ENCODE assay signal across 2 cellular contexts in the genomic region with DNA sequence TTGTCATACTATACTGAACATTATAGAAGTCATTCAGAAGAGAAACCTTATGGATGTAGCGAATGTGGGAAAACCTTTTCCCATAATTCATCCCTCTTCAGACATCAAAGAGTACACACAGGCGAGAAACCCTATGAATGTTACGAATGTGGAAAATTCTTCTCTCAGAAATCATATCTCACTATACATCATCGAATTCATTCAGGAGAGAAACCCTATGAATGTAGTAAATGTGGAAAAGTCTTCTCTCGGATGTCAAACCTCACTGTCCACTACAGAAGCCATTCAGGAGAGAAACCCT.
TF ChIP-seq lines count a peak whose summit lies in the region.

No MANE protein-coding gene starts in this region.

TF ChIP-seq in GM23338, 12 proteins besides CTCF, POLR2A, EP300 and RAD21:
- TF ChIP-seq ZNF331 (CRISPR knock-in tag; IDR thresholded peaks at IDR 0.05; ENCODE audit: low read depth) (no peak), STAT1 (IDR thresholded peaks at IDR 0.05; ENCODE audit: unreplicated experiment) (no peak), NANOG (IDR thresholded peaks at IDR 0.05; ENCODE audit: borderline replicate concordance) (no peak)

TF ChIP-seq in K562, 482 proteins besides CTCF, POLR2A, EP300 and RAD21:
- TF ChIP-seq ZNF445 (CRISPR knock-in tag; IDR thresholded peaks at IDR 0.05; ENCODE audit: low read depth), result peak; percentile 76
- TF ChIP-seq, protein P1, sequence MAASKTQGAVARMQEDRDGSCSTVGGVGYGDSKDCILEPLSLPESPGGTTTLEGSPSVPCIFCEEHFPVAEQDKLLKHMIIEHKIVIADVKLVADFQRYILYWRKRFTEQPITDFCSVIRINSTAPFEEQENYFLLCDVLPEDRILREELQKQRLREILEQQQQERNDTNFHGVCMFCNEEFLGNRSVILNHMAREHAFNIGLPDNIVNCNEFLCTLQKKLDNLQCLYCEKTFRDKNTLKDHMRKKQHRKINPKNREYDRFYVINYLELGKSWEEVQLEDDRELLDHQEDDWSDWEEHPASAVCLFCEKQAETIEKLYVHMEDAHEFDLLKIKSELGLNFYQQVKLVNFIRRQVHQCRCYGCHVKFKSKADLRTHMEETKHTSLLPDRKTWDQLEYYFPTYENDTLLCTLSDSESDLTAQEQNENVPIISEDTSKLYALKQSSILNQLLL (CRISPR knock-in tag; IDR thresholded peaks at IDR 0.05; ENCODE audit: borderline replicate concordance), result no peak
- TF ChIP-seq CBX3 (IDR thresholded peaks at IDR 0.05; ENCODE audit: borderline replicate concordance in 1 of 2, low read length in 2 of 2), result peak in 1 of 2 experiments; percentile 70; a peak in 1 of 3 replicates
- TF ChIP-seq LEF1 (IDR thresholded peaks at IDR 0.05), result 0 out of 2 replicates have a peak, but pooled peaks have one; percentile 14
- peak; percentile 94 for TF ChIP-seq XRCC3 (IDR thresholded peaks at IDR 0.05)
- 0 out of 4 replicates have a peak, but pooled peaks of 1 of the 2 experiments have one; percentile 22 for TF ChIP-seq ARNT (IDR thresholded peaks at IDR 0.05)
- no peak for TF ChIP-seq SETDB1 (IDR thresholded peaks at IDR 0.05; ENCODE audit: low read length)
- 0 out of 2 replicates have a peak, but pooled peaks have one; percentile 26 for TF ChIP-seq JUN (IDR thresholded peaks at IDR 0.05; ENCODE audit: borderline replicate concordance, low read depth, low read length)
- TF ChIP-seq JUN (CRISPR knock-in tag; IDR thresholded peaks at IDR 0.05; ENCODE audit: borderline replicate concordance), result no peak
- TF ChIP-seq, protein P2, sequence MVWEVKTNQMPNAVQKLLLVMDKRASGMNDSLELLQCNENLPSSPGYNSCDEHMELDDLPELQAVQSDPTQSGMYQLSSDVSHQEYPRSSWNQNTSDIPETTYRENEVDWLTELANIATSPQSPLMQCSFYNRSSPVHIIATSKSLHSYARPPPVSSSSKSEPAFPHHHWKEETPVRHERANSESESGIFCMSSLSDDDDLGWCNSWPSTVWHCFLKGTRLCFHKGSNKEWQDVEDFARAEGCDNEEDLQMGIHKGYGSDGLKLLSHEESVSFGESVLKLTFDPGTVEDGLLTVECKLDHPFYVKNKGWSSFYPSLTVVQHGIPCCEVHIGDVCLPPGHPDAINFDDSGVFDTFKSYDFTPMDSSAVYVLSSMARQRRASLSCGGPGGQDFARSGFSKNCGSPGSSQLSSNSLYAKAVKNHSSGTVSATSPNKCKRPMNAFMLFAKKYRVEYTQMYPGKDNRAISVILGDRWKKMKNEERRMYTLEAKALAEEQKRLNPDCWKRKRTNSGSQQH (CRISPR knock-in tag; IDR thresholded peaks at IDR 0.05), result no peak
- TF ChIP-seq EZH2 (IDR thresholded peaks at IDR 0.05; ENCODE audit: borderline replicate concordance, low read depth, low read length), result no peak
- TF ChIP-seq RFX1 (IDR thresholded peaks at IDR 0.05), result no peak
- TF ChIP-seq, protein P3, sequence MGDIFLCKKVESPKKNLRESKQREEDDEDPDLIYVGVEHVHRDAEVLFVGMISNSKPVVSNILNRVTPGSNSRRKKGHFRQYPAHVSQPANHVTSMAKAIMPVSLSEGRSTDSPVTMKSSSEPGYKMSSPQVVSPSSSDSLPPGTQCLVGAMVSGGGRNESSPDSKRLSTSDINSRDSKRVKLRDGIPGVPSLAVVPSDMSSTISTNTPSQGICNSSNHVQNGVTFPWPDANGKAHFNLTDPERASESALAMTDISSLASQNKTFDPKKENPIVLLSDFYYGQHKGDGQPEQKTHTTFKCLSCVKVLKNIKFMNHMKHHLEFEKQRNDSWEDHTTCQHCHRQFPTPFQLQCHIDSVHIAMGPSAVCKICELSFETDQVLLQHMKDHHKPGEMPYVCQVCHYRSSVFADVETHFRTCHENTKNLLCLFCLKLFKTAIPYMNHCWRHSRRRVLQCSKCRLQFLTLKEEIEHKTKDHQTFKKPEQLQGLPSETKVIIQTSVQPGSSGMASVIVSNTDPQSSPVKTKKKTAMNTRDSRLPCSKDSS (IDR thresholded peaks at IDR 0.05; ENCODE audit: low read depth, partially characterized antibody), result peak; percentile 96
- TF ChIP-seq NFRKB (IDR thresholded peaks at IDR 0.05; ENCODE audit: low read depth), result peak; percentile 16; the same call in 1 of the 2 replicates
- TF ChIP-seq, protein P4, sequence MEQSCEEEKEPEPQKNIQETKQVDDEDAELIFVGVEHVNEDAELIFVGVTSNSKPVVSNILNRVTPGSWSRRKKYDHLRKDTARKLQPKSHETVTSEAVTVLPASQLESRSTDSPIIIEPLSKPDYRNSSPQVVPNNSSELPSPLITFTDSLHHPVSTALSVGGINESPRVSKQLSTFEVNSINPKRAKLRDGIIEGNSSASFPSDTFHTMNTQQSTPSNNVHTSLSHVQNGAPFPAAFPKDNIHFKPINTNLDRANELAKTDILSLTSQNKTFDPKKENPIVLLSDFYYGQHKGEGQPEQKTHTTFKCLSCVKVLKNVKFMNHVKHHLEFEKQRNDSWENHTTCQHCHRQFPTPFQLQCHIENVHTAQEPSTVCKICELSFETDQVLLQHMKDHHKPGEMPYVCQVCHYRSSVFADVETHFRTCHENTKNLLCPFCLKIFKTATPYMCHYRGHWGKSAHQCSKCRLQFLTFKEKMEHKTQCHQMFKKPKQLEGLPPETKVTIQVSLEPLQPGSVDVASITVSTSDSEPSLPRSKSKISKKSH (CRISPR knock-in tag; IDR thresholded peaks at IDR 0.05), result 0 out of 2 replicates have a peak, but pooled peaks have one; percentile 51
- TF ChIP-seq TEAD4 (IDR thresholded peaks at IDR 0.05; ENCODE audit: low read length), result peak; percentile 30; the same call in 1 of the 2 replicates
- no peak for TF ChIP-seq TEAD4 (CRISPR knock-in tag; IDR thresholded peaks at IDR 0.05; ENCODE audit: borderline replicate concordance)
- peak; percentile 42 for TF ChIP-seq ZEB2 (IDR thresholded peaks at IDR 0.05)
- peak; percentile 96 for TF ChIP-seq TRIM28 (IDR thresholded peaks at IDR 0.05)
- peak; percentile 74 for TF ChIP-seq SOX6 (IDR thresholded peaks at IDR 0.05)
- TF ChIP-seq GTF2F1 (IDR thresholded peaks at IDR 0.05; ENCODE audit: low read depth, low read length), result 0 out of 2 replicates have a peak, but pooled peaks have one; percentile 55
- peak; percentile 100 for TF ChIP-seq ZNF75A (CRISPR knock-in tag; IDR thresholded peaks at IDR 0.05)
TF ChIP-seq in K562: peak in this region for 15.
